ENCODE assay signal across 8 cellular contexts in genomic region chr1:41380979-41381690, GRCh38. TPM values are rescaled to one million over a fixed set of nuclear protein-coding genes. Genes with fewer than 3 reads are reported as not detected.
DNase-seq lines count a peak whose midpoint lies in the region; ATAC-seq and TF ChIP-seq lines count a peak whose summit lies in the region.

No MANE protein-coding gene starts in this region.

- peak overlapping the region; percentile 92 for H3K4me2 ChIP-seq in GM23338

- no peaks in the 10 kb centered on the region for H3K9me2 ChIP-seq in GM23338 (ENCODE audit: insufficient read depth)

- no peaks in the 10 kb centered on the region for H3K9me3 ChIP-seq in right lobe of liver
- no peaks in the 10 kb centered on the region for H3K9me3 ChIP-seq in tibial artery

- H3K36me3 ChIP-seq in GM23338 (ENCODE audit: insufficient read depth) (no peaks in the 10 kb centered on the region), right lobe of liver (no peaks in the 10 kb centered on the region), tibial artery (peaks cover 0 to 18% (median 0%) of the 10 kb centered on the region in 3 donors)

- no peaks in the 10 kb centered on the region for H3K9me3 Mint-ChIP-seq in GM23338
- H3K9me3 Mint-ChIP-seq in brain: peaks cover 0 to 6% (median 2%) of the 10 kb centered on the region in 5 experiments

- H3K4me1 Mint-ChIP-seq in GM23338 (peaks cover 42% of the 10 kb centered on the region), brain (peaks cover 85% of the 10 kb centered on the region)

- no peaks in the 10 kb centered on the region for H3K79me2 ChIP-seq in GM23338 (replicated peaks; ENCODE audit: insufficient read depth)

- H3K4me3 ChIP-seq in GM23338 (peak overlapping the region; percentile 80), right lobe of liver (peak overlapping the region in 2 of 3 donors; percentile 18 to 43), tibial artery (peak overlapping the region; percentile 77 to 91)

- no peaks in the 10 kb centered on the region for H3K36me3 Mint-ChIP-seq in GM23338 (ENCODE audit: low read depth)
- peaks cover 25% of the 10 kb centered on the region for H3K36me3 Mint-ChIP-seq in brain

- H3K4me1 ChIP-seq in GM23338 (ENCODE audit: insufficient read depth) (peaks cover 22% of the 10 kb centered on the region; the same call in 1 of the 2 replicates), right lobe of liver (peaks cover 0 to 11% (median 0%) of the 10 kb centered on the region in 4 donors), tibial artery (peaks cover 0 to 50% (median 30%) of the 10 kb centered on the region in 4 donors)

- peak; percentile 6 for ATAC-seq in GM23338
- peak in 3 of 4 donors; percentile 15 to 22 (median 18) for ATAC-seq in right lobe of liver

- H3K4me3 Mint-ChIP-seq in GM23338: peak overlapping the region; percentile 76
- peak overlapping the region; percentile 22 to 78 (median 71) for H3K4me3 Mint-ChIP-seq in brain

- H3K27ac ChIP-seq in GM23338 (ENCODE audit: low read depth) (no peak overlapping the region), right lobe of liver (no peak overlapping the region), tibial artery (peak overlapping the region; percentile 99)

- H3K27me3 ChIP-seq in GM23338 (ENCODE audit: insufficient read depth) (peaks cover 56% of the 10 kb centered on the region), right lobe of liver (peaks cover 0 to 16% of the 10 kb centered on the region in 2 donors), tibial artery (no peaks in the 10 kb centered on the region)

- no peaks in the 10 kb centered on the region for H4K20me1 ChIP-seq in GM23338 (replicated peaks; ENCODE audit: insufficient read depth)

- intact Hi-C loops in right lobe of liver (cut with DNase I): no loop called here
- intact Hi-C loops in tibial artery (cut with DNase I; ENCODE audit: low total_unique reads): loop anchor here (2.0 kb wide), 1 partner anchor 14 kb away; no protein-coding TSS in a partner anchor

- WGBS in right lobe of liver (ENCODE audit: insufficient coverage, low coverage, low lambda C conversion rate, missing lambda C conversion rate): 7% methylated on average over 15 of the region's 29 CpGs

- no peak for TF ChIP-seq CTCF in GM23338 (conservative IDR thresholded peaks at IDR 0.05; ENCODE audit: low read depth in 2 of 2)
- no peak for TF ChIP-seq CTCF in brain (conservative IDR thresholded peaks at IDR 0.05)
- no peak for TF ChIP-seq CTCF in right lobe of liver (IDR thresholded peaks at IDR 0.05)
- TF ChIP-seq CTCF in tibial artery (IDR thresholded peaks at IDR 0.05): no peak

- H3K27ac Mint-ChIP-seq in GM23338 (no peak overlapping the region), brain (peak overlapping the region; percentile 63 to 87 (median 65))

- DNase-seq in GM23338 (ENCODE audit: low spot score): no peak
- DNase-seq in NCI-H345 (lab: John Stamatoyannopoulos, UW): peak; percentile 90
- peak in 1 of 3 donors; percentile 39 for DNase-seq in right lobe of liver
- peak; percentile 58 to 82 for DNase-seq in tibial artery
- no peak for DNase-seq in activated CD8-positive, alpha-beta memory T cell treated with anti-CD3 and anti-CD28 coated beads, Interleukin-2, amount 50 U/mL, for 48 hours
- no peak for DNase-seq in DMS114 treated with DMSO at 0.1 percent for 48 hours (lab: John Stamatoyannopoulos, UW; ENCODE audit: unreplicated experiment)
- no peak for DNase-seq in RKO (ENCODE audit: low spot score)

- H3F3A ChIP-seq in GM23338 (replicated peaks; ENCODE audit: low read depth): 0 out of 2 replicates have a peak, but pooled peaks cover 3% of the 10 kb centered on the region

- peaks cover 40% of the 10 kb centered on the region for H3K27me3 Mint-ChIP-seq in GM23338 (ENCODE audit: insufficient read depth, low read depth, poor library complexity)
- H3K27me3 Mint-ChIP-seq in brain: peaks cover 37% of the 10 kb centered on the region

- H2AFZ ChIP-seq in GM23338: peak overlapping the region; percentile 88; the same call in 1 of the 2 replicates

- TF ChIP-seq POLR2A in right lobe of liver (IDR thresholded peaks at IDR 0.05): no peak

TF ChIP-seq in GM23338, 12 proteins besides CTCF, POLR2A, EP300 and RAD21:
- TF ChIP-seq STAT1 (IDR thresholded peaks at IDR 0.05; ENCODE audit: unreplicated experiment) (no peak), CREB1 (CRISPR knock-in tag; IDR thresholded peaks at IDR 0.05; ENCODE audit: low read depth) (no peak), EZH2 (IDR thresholded peaks at IDR 0.05; ENCODE audit: low read depth, unreplicated experiment) (peak; percentile 57), NANOG (IDR thresholded peaks at IDR 0.05; ENCODE audit: borderline replicate concordance) (no peak), POLR2AphosphoS5 (IDR thresholded peaks at IDR 0.05; ENCODE audit: low read depth) (0 out of 2 replicates have a peak, but pooled peaks have one; percentile 24)

RNA-seq across cellular contexts. Expression of gene FOXO6, which starts 19.9 kb away (rescaled TPM):
- 4.2 and 4.5 TPM in 2 replicates for total RNA-seq in GM23338 (2014; rRNA removed; shearing (Covaris generic))
- polyA plus RNA-seq in GM23338 (2016; fragmentation: Nextera tagmentation; extraction: Ambion mirVana) (0.66 and 0.68 TPM in 2 replicates), brain (ENCODE audit: insufficient read depth, low read depth, low replicate concordance) (8.1 TPM)
- total RNA-seq in right lobe of liver: under 1 TPM in 3 of 6 experiments, not detected in 3; 0.12 to 0.55 (median 0.54) TPM

Comparison
In these comparisons a context has a peak if more than half of its experiments do, and no peak if none do; other contexts are left out.
1. DNase-seq: peak in NCI-H345 (single experiment) and tibial artery (2 of 2); none in GM23338 (single experiment), activated CD8-positive, alpha-beta memory T cell treated with anti-CD3 and anti-CD28 coated beads, Interleukin-2, amount 50 U/mL, for 48 hours (single experiment), DMS114 treated with DMSO at 0.1 percent for 48 hours (single experiment) and RKO (single experiment).
2. H3K27ac ChIP-seq: peak in tibial artery (2 of 2); none in GM23338 (single experiment) and right lobe of liver (0 of 3).
3. H3K4me3 ChIP-seq: peak in every context shown above with its lines; median percentile 84 in tibial artery; 80 in GM23338; 30 in right lobe of liver.